22 cellular contexts compared by ENCODE assay signal in the genomic region with DNA sequence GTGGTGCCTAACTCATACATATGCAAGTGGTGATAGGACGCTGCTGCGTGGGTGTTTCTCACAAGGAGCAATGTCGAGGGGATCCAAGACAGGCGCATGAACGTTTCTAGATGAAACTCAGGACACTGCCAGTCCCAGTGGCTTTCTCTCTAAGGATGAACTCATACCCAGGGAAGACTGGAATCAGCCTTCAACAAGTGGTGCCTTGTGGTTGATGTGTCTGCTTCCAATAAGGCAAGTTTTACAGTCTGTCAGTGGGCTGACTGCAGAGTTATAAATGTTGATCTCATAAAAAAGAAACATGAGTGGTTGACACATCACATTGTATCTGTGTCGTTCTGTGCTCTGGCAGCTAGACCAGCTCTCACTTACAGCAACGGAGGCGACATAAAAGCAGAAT.
"Had no signal": no experiment of that assay in that cellular context is flagged by ENCODE, and none has a peak within 500 bp of the region (broad histone marks: within the 10 kb centered on the region; RNA-seq: fewer than 3 reads in every experiment).

No MANE protein-coding gene starts in this region.

- ATAC-seq: activated CD8-positive, alpha-beta T cell treated with anti-CD3 and anti-CD28 coated beads for 36 hours; left lobe of liver had no signal

- H3K4me1 ChIP-seq: prostate gland, right atrium auricular region, testis had no signal

- H3K9me3 ChIP-seq: prostate gland, right atrium auricular region, stomach, testis had no signal

- H3K27me3 Mint-ChIP-seq: activated CD8-positive, alpha-beta T cell treated with anti-CD3 and anti-CD28 coated beads for 36 hours had no signal

- H3K4me3 ChIP-seq: lung, prostate gland, right atrium auricular region, skin epidermis, stomach, testis had no signal

- H3K9me3 Mint-ChIP-seq: activated CD4-positive, alpha-beta T cell treated with anti-CD3 and anti-CD28 coated beads, Interleukin-2, amount 10 ng/mL, durations not matched to agents 24 days and 14 days; activated CD8-positive, alpha-beta T cell treated with anti-CD3 and anti-CD28 coated beads for 36 hours; activated T-cell treated with anti-CD3 and anti-CD28 coated beads, Interleukin-2, amount 50 U/mL, for 24 hours; activated T-helper 2 cell treated with anti-CD3 and anti-CD28 coated beads, Interferon-gamma antibody, Interleukin-2, Interleukin-4, amounts not matched to agents 10 μg/mL and 5 μg/mL and 100 μg/mL, durations not matched to agents 14 hours and 24 hours and 36 hours; nephron progenitor cell had no signal

- H3K27ac ChIP-seq: prostate gland, right atrium auricular region, skin epidermis, stomach, testis had no signal

- H3K27me3 ChIP-seq: right atrium auricular region, stomach, testis had no signal

- H3K27ac Mint-ChIP-seq: activated CD4-positive, alpha-beta T cell treated with anti-CD3 and anti-CD28 coated beads, Interleukin-2, amount 10 ng/mL, durations not matched to agents 24 days and 14 days; activated CD8-positive, alpha-beta T cell treated with anti-CD3 and anti-CD28 coated beads for 36 hours; activated T-cell treated with anti-CD3 and anti-CD28 coated beads, Interleukin-2, amount 50 U/mL, for 24 hours; activated T-helper 2 cell treated with anti-CD3 and anti-CD28 coated beads, Interferon-gamma antibody, Interleukin-2, Interleukin-4, amounts not matched to agents 10 μg/mL and 5 μg/mL and 100 μg/mL, durations not matched to agents 14 hours and 24 hours and 36 hours; nephron progenitor cell; type B pancreatic cell had no signal

- H3K4me3 Mint-ChIP-seq: activated CD4-positive, alpha-beta T cell treated with anti-CD3 and anti-CD28 coated beads, Interleukin-2, amount 10 ng/mL, durations not matched to agents 24 days and 14 days; activated CD8-positive, alpha-beta T cell treated with anti-CD3 and anti-CD28 coated beads for 36 hours; activated T-cell treated with anti-CD3 and anti-CD28 coated beads, Interleukin-2, amount 50 U/mL, for 24 hours; nephron progenitor cell; type B pancreatic cell had no signal

- H3K36me3 Mint-ChIP-seq: type B pancreatic cell had no signal

- H3K36me3 ChIP-seq: prostate gland, right atrium auricular region, stomach had no signal

- DNase-seq: activated CD4-positive, alpha-beta T cell treated with anti-CD3 and anti-CD28 coated beads, Interleukin-2, amount 10 ng/mL, durations not matched to agents 24 days and 14 days; activated CD4-positive, CD25-positive, alpha-beta regulatory T cell; activated CD8-positive, alpha-beta T cell treated with anti-CD3 and anti-CD28 coated beads for 36 hours; activated naive CD4-positive, alpha-beta T cell treated with anti-CD3 and anti-CD28 coated beads, Interleukin-2, amount 50 U/mL, for 16 hours; activated T-cell treated with anti-CD3 and anti-CD28 coated beads, Interleukin-2, amount 50 U/mL, for 24 hours; cerebellar nuclear complex; dermis blood vessel endothelial cell; effector memory CD4-positive, alpha-beta T cell; hypothalamus; nephron progenitor cell; stimulated activated CD4-positive, alpha-beta T cell treated with anti-CD3 and anti-CD28 coated beads, Interleukin-15, amount 100 ng/mL, for 24 hours; stimulated activated CD4-positive, alpha-beta T cell treated with anti-CD3 and anti-CD28 coated beads, Interleukin-2, amount 100 ng/mL, for 48 hours; stomach; T1000; testis had no signal
